Comparison of ENCODE assay signal across 31 cellular contexts in genomic region chr4:6193399-6193798, GRCh38. TPM values are rescaled to one million over a fixed set of nuclear protein-coding genes. Genes with fewer than 3 reads are reported as not detected.
A peak's percentile ranks its signal among the peaks of the same experiment; 100 is the strongest.
DNase-seq lines count a peak whose midpoint lies in the region; ATAC-seq lines count a peak whose summit lies in the region.
"Had no signal": no experiment of that assay in that cellular context is flagged by ENCODE, and none has a peak within 500 bp of the region (broad histone marks: within the 10 kb centered on the region; RNA-seq: fewer than 3 reads in every experiment).

No MANE protein-coding gene starts in this region.

- no peak overlapping the region for H2AFZ ChIP-seq in mesenchymal stem cell (ENCODE audit: low read depth, low read length)
- H2AFZ ChIP-seq: GM23248, PC-9 had no signal

- H3K23ac ChIP-seq in mesenchymal stem cell (ENCODE audit: low read length in 2 of 2), result no peak overlapping the region

- no peak overlapping the region for H4K91ac ChIP-seq in mesenchymal stem cell (ENCODE audit: low read length)

- H3K27ac Mint-ChIP-seq in naive thymus-derived CD8-positive, alpha-beta T cell, result no peak overlapping the region

- H2BK15ac ChIP-seq in mesenchymal stem cell (ENCODE audit: low read depth, poor library complexity, severe bottlenecking), result no peak overlapping the region

- no peak overlapping the region for H3K4me3 ChIP-seq in mesenchymal stem cell (ENCODE audit: insufficient read depth in 1 of 2, low read depth in 1 of 2, low read length in 2 of 2)
- H3K4me3 ChIP-seq: GM12878, GM23248, MG63, PC-9, SJSA1 had no signal

- no peaks in the 10 kb centered on the region for H3K79me1 ChIP-seq in mesenchymal stem cell (replicated peaks; ENCODE audit: low read length, poor library complexity, severe bottlenecking)

- no peak overlapping the region for H3K18ac ChIP-seq in mesenchymal stem cell (ENCODE audit: low read depth in 1 of 2, low read length in 2 of 2)

- peak; percentile 56 for DNase-seq in Ammon's horn (ENCODE audit: low spot score)
- DNase-seq in mesenteric fat pad (ENCODE audit: low spot score), result peak; percentile 80
- peak; percentile 39 for DNase-seq in sciatic nerve (ENCODE audit: low spot score)
- DNase-seq in naive thymus-derived CD8-positive, alpha-beta T cell, result no peak
- DNase-seq in NCI-H2171 (lab: John Stamatoyannopoulos, UW), result no peak
- DNase-seq in mesenchymal stem cell, result no peak
- DNase-seq: CD4-positive, alpha-beta memory T cell; COR-L47; DMS79; EL; GDM1; GM23248; IMR-90; KG1; MG63; NCI-H1105 treated with DMSO at 0.1 percent for 48 hours; NCI-H146; NCI-H1930; NCI-H2107; NCI-H446 treated with DMSO at 0.1 percent for 48 hours; NCI-H526; NCI-H82; NK-92 treated with Interleukin-12 subunit alpha and Interleukin-12 subunit beta, amount 100 ng/mL, for 24 hours; PC-9; Right ventricle myocardium superior had no signal

- no peak overlapping the region for H2BK5ac ChIP-seq in mesenchymal stem cell (ENCODE audit: low read depth, low read length, poor library complexity, severe bottlenecking)

- H3K4me3 Mint-ChIP-seq in naive thymus-derived CD8-positive, alpha-beta T cell, result no peak overlapping the region
- H3K4me3 Mint-ChIP-seq: CD4-positive, alpha-beta memory T cell had no signal

- POLR2A ChIA-PET in naive thymus-derived CD8-positive, alpha-beta T cell (lab: Charles Lee), result no interaction called here

- H3K9me3 Mint-ChIP-seq in naive thymus-derived CD8-positive, alpha-beta T cell, result peaks cover 0 to 4% (median 0%) of the 10 kb centered on the region in 9 donors

- H3K4me2 ChIP-seq in mesenchymal stem cell (ENCODE audit: low read length, poor library complexity, severe bottlenecking), result no peak overlapping the region
- H3K4me2 ChIP-seq: PC-9 had no signal

- no peak overlapping the region for H3K4ac ChIP-seq in mesenchymal stem cell (ENCODE audit: low read depth in 1 of 2, low read length in 2 of 2)

- intact Hi-C loops in sciatic nerve (cut with DNase I), result no loop called here

- H3K9ac ChIP-seq in mesenchymal stem cell (ENCODE audit: low read length), result no peak overlapping the region
- H3K9ac ChIP-seq: GM23248 had no signal

- no peak overlapping the region for H2AK5ac ChIP-seq in mesenchymal stem cell (ENCODE audit: low read length, severe bottlenecking)

- H3K27ac ChIP-seq in cingulate gyrus (ENCODE audit: low read depth, low read length) (peak overlapping the region; percentile 29), mesenchymal stem cell (ENCODE audit: low read length, poor library complexity, severe bottlenecking) (no peak overlapping the region)
- H3K27ac ChIP-seq: GM23248, PC-9, SJSA1 had no signal

- ATAC-seq in sciatic nerve, result no peak
- no peak for ATAC-seq in naive thymus-derived CD8-positive, alpha-beta T cell
- ATAC-seq: GM12878, HCT116 had no signal

- H3K27me3 Mint-ChIP-seq in naive thymus-derived CD8-positive, alpha-beta T cell, result peaks cover 11 to 71% (median 45%) of the 10 kb centered on the region in 5 donors

- H3K27me3 ChIP-seq in mesenchymal stem cell (ENCODE audit: control insufficient read depth in 1 of 2, insufficient read depth in 1 of 2, low read length in 2 of 2), result peaks cover 41 to 50% of the 10 kb centered on the region in 2 experiments
- H3K27me3 ChIP-seq: SJSA1 had no signal

- H3K9me3 ChIP-seq in mesenchymal stem cell (ENCODE audit: control insufficient read depth, low read length), result no peaks in the 10 kb centered on the region
- H3K9me3 ChIP-seq: MG63, SJSA1 had no signal

- H3K4me1 Mint-ChIP-seq in naive thymus-derived CD8-positive, alpha-beta T cell, result peaks cover 2 to 10% (median 8%) of the 10 kb centered on the region in 4 donors

- H4K8ac ChIP-seq in mesenchymal stem cell (ENCODE audit: low read length), result no peak overlapping the region

- no peak overlapping the region for H3K14ac ChIP-seq in mesenchymal stem cell (ENCODE audit: low read length in 2 of 2)

- 83% methylated on average over 11 of the region's 11 CpGs for WGBS in mesenchymal stem cell

- H2BK120ac ChIP-seq in mesenchymal stem cell (ENCODE audit: low read depth, low read length), result no peak overlapping the region

- H3K4me1 ChIP-seq in mesenchymal stem cell (ENCODE audit: control insufficient read depth, insufficient read depth, low read depth, low read length), result peaks cover 5% of the 10 kb centered on the region
- H3K4me1 ChIP-seq: SJSA1 had no signal

- H3K36me3 ChIP-seq in mesenchymal stem cell (ENCODE audit: control insufficient read depth in 1 of 2, insufficient read depth in 2 of 2, low read depth in 1 of 2, low read length in 2 of 2), result no peaks in the 10 kb centered on the region
- H3K36me3 ChIP-seq: MG63, SJSA1 had no signal

- H2BK12ac ChIP-seq in mesenchymal stem cell (ENCODE audit: low read length in 2 of 2), result no peak overlapping the region

- H3K36me3 Mint-ChIP-seq in naive thymus-derived CD8-positive, alpha-beta T cell, result peaks cover 0 to 3% (median 0%) of the 10 kb centered on the region in 3 donors

RNA-seq across cellular contexts. Expression of gene JAKMIP1, which starts 7.0 kb away (rescaled TPM):
- total RNA-seq in mesenteric fat pad, result 0.10 TPM
- 0.76 TPM for total RNA-seq in sciatic nerve
- under 1 TPM in 1 of 2 experiments, not detected in 1; 0.38 TPM for total RNA-seq in naive thymus-derived CD8-positive, alpha-beta T cell
- polyA plus RNA-seq in naive thymus-derived CD8-positive, alpha-beta T cell, result 1 to 10 TPM in 1 of 3 donors, under 1 TPM in 2; 0.15 to 9.6 (median 0.68) TPM
- not detected for polyA plus RNA-seq in mesenchymal stem cell (2013, experiment 1 of 2)
- polyA plus RNA-seq in mesenchymal stem cell (2013, experiment 2 of 2), result not detected
- total RNA-seq: GM23248, IMR-90, PC-9, Right ventricle myocardium superior, RPMI7951, SJSA1 had no signal
- polyA plus RNA-seq: AG04450, GM23248, IMR-90 had no signal

Comparison
In these comparisons a context has a peak if more than half of its experiments do, and no peak if none do; other contexts are left out.
1. DNase-seq: peak in Ammon's horn (single experiment), mesenteric fat pad (single experiment) and sciatic nerve (single experiment); none in naive thymus-derived CD8-positive, alpha-beta T cell (0 of 10), NCI-H2171 (single experiment) and mesenchymal stem cell (single experiment).